10 cellular contexts compared by ENCODE assay signal in genomic region chr7:35817181-35817580, GRCh38.
"Had no signal": no experiment of that assay in that cellular context is flagged by ENCODE, and none has a peak within 500 bp of the region (broad histone marks: within the 10 kb centered on the region; RNA-seq: fewer than 3 reads in every experiment).

No MANE protein-coding gene starts in this region.

- DNase-seq: islet precursor cell, left ventricle myocardium superior, posterior cingulate gyrus, Right ventricle myocardium superior, SK-N-SH, transverse colon, WERI-Rb-1 had no signal

- H3K27ac ChIP-seq: ascending aorta, foreskin keratinocyte, neutrophil, transverse colon, WERI-Rb-1 had no signal

- H3K4me3 ChIP-seq: ascending aorta, transverse colon had no signal

- H3K27me3 ChIP-seq: ascending aorta, foreskin keratinocyte, neutrophil, transverse colon had no signal

- H3K36me3 ChIP-seq: ascending aorta, neutrophil, transverse colon, WERI-Rb-1 had no signal

- H3K9me3 ChIP-seq: neutrophil, transverse colon had no signal

- ATAC-seq: left ventricle myocardium superior had no signal
